Comparison of ENCODE assay signal across 15 cellular contexts in the genomic region with DNA sequence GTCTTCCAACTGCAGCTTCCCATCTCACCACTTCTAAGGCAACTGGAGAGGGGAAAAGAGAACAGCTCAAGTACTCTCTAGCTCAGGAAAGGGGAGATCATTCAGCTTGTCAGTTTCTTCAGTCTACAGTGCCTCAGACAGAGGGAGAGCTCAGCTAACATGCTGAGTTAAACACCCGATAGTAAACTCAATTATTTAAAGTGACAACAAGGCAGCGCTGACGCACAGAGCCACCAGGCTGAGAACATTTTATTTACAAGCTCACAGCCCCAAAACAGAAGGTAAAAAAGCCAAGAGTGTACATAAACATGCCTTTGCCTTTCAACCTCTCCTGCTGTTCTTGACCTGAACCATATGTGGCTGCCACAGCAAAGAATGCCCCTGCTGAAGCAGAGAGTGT. TPM values are rescaled to one million over a fixed set of nuclear protein-coding genes. Genes with fewer than 3 reads are reported as not detected.
"Had no signal": no experiment of that assay in that cellular context is flagged by ENCODE, and none has a peak within 500 bp of the region (broad histone marks: within the 10 kb centered on the region; RNA-seq: fewer than 3 reads in every experiment).

No MANE protein-coding gene starts in this region.

- H3K9me3 ChIP-seq: esophagus squamous epithelium, prostate gland, suprapubic skin had no signal

- ATAC-seq: activated CD4-positive, alpha-beta T cell treated with anti-CD3 and anti-CD28 coated beads for 36 hours; activated naive CD4-positive, alpha-beta T cell treated with anti-CD3 and anti-CD28 coated beads, Interleukin-2, amount 50 U/mL, for 72 hours; activated T-cell treated with anti-CD3 and anti-CD28 coated beads, Interleukin-2, amount 50 U/mL, for 4 hours; foreskin keratinocyte; right cardiac atrium had no signal

- H3K4me3 ChIP-seq: cardiac muscle cell, esophagus squamous epithelium, prostate gland, suprapubic skin had no signal

- DNase-seq: activated CD4-positive, alpha-beta memory T cell treated with anti-CD3 and anti-CD28 coated beads for 36 hours; activated CD4-positive, alpha-beta T cell treated with anti-CD3 and anti-CD28 coated beads for 36 hours; activated gamma-delta T cell; activated T-cell treated with anti-CD3 and anti-CD28 coated beads, Interleukin-2, amount 50 U/mL, for 4 hours; esophagus squamous epithelium; foreskin keratinocyte; immature natural killer cell; right cardiac atrium had no signal

- H3K4me1 ChIP-seq: esophagus squamous epithelium, suprapubic skin had no signal

- H3K27ac ChIP-seq: cardiac muscle cell, esophagus squamous epithelium, foreskin keratinocyte, prostate gland, suprapubic skin had no signal

- H3K36me3 ChIP-seq: cardiac muscle cell, prostate gland had no signal

- H3K27me3 ChIP-seq: cardiac muscle cell, esophagus squamous epithelium, foreskin keratinocyte, suprapubic skin had no signal

RNA-seq across cellular contexts. Expression of gene FAM24A, which starts 54.7 kb away (rescaled TPM):
- total RNA-seq: activated CD4-positive, alpha-beta memory T cell treated with anti-CD3 and anti-CD28 coated beads for 36 hours; activated CD4-positive, alpha-beta T cell treated with anti-CD3 and anti-CD28 coated beads for 36 hours; activated naive CD4-positive, alpha-beta T cell treated with anti-CD3 and anti-CD28 coated beads, Interleukin-2, amount 50 U/mL, for 72 hours; activated T-cell treated with anti-CD3 and anti-CD28 coated beads, Interleukin-2, amount 50 U/mL, for 4 hours; cardiac muscle cell; esophagus squamous epithelium; foreskin keratinocyte; lower leg skin; omental fat pad; prostate gland; right cardiac atrium; suprapubic skin; T-helper 1 cell treated with Interleukin-12 subunit alpha and Interleukin-12 subunit beta and Interleukin-4 antibody, amounts not matched to agents 30 ng/mL and 1 ng/mL, for 36 hours had no signal
